In genomic region chr3:141360888-141361598, GRCh38 we compare ENCODE assay signal across 8 cellular contexts. TPM values are rescaled to one million over a fixed set of nuclear protein-coding genes. Genes with fewer than 3 reads are reported as not detected.
DNase-seq lines count a peak whose midpoint lies in the region; ATAC-seq and TF ChIP-seq lines count a peak whose summit lies in the region.

No MANE protein-coding gene starts in this region.

- no peaks in the 10 kb centered on the region for H3K36me3 ChIP-seq in lower lobe of right lung
- H3K36me3 ChIP-seq in transverse colon: no peaks in the 10 kb centered on the region

- no peak for TF ChIP-seq POLR2A in transverse colon (IDR thresholded peaks at IDR 0.05)

- 13 to 15% methylated on average over 6 of the region's 6 CpGs for WGBS in transverse colon (ENCODE audit: low coverage in 1 of 2), 2 donors

- peak overlapping the region; percentile 37 for H3K27ac ChIP-seq in lower lobe of right lung
- H3K27ac ChIP-seq in transverse colon: peak overlapping the region; percentile 46 to 71 (median 68)

- H3K4me3 ChIP-seq in lower lobe of right lung (peak overlapping the region; percentile 20), transverse colon (peak overlapping the region in 1 of 4 donors; percentile 25)

- no peaks in the 10 kb centered on the region for H3K27me3 ChIP-seq in lower lobe of right lung (ENCODE audit: low read depth)
- no peaks in the 10 kb centered on the region for H3K27me3 ChIP-seq in transverse colon

- H3K9me3 ChIP-seq in lower lobe of right lung: no peaks in the 10 kb centered on the region
- H3K9me3 ChIP-seq in transverse colon: no peaks in the 10 kb centered on the region

- intact Hi-C loops in lower lobe of right lung (cut with DNase I) (loop anchor here (10.0 kb wide), 1 partner anchor 64 kb away; no protein-coding TSS in a partner anchor), transverse colon (cut with DNase I; ENCODE audit: low total_unique reads) (loop anchor here (5.0 kb wide), 1 partner anchor 49 kb away; no protein-coding TSS in a partner anchor)

- TF ChIP-seq CTCF in lower lobe of right lung (IDR thresholded peaks at IDR 0.05): peak; percentile 86
- peak; percentile 64 to 90 (median 72) for TF ChIP-seq CTCF in transverse colon (IDR thresholded peaks at IDR 0.05)

- ATAC-seq in GM19035 (IDR thresholded peaks at IDR 0.05; ENCODE audit: unreplicated experiment): peak; percentile 66
- ATAC-seq in lower lobe of right lung: peak; percentile 92 to 97

- in situ Hi-C loops in Caki2 (cut with HindIII; ENCODE audit: low pct_unique_long_range_greater_than_20kb, low sequenced_read_pairs): no loop called here
- in situ Hi-C loops in transverse colon (cut with MboI; ENCODE audit: low pct_ligation_motif_present in 1 of 4, low pct_unique_long_range_greater_than_20kb in 1 of 4, low sequenced_read_pairs in 3 of 4): loop anchor here in 2 of 4 donors (5.0 to 25.0 kb wide), 3 partner anchors 81 to 201 kb away; no protein-coding TSS in a partner anchor

- TF ChIP-seq EP300 in transverse colon (IDR thresholded peaks at IDR 0.05; ENCODE audit: low read depth): no peak

- H3K4me1 ChIP-seq in lower lobe of right lung (peaks cover 15% of the 10 kb centered on the region), transverse colon (peaks cover 3 to 27% (median 12%) of the 10 kb centered on the region in 4 donors)

- DNase-seq in Caki2 (ENCODE audit: low read depth) (peak; percentile 90), HuH-7 (ENCODE audit: low spot score) (peak; percentile 31), RPMI8226 (peak; percentile 70), dermis blood vessel endothelial cell (peak; percentile 86), lower lobe of right lung (no peak), transverse colon (no peak)
- no peak for DNase-seq in stimulated activated CD4-positive, alpha-beta T cell treated with anti-CD3 and anti-CD28 coated beads, Interleukin-1b, Interleukin-23, amount 100 ng/mL, for 48 hours

RNA-seq across cellular contexts. Expression of gene ZBTB38, which starts 7.3 kb away (rescaled TPM):
- 23.6 and 38.7 TPM in 2 replicates for total RNA-seq in Caki2 (2014; rRNA removed; shearing (Covaris generic); ENCODE audit: low replicate concordance)
- total RNA-seq in dermis blood vessel endothelial cell (92.4 and 113 TPM in 2 replicates), lower lobe of right lung (89.6 TPM), transverse colon (100 to 1,000 TPM in 3 of 4 donors, 10 to 100 TPM in 1; 71.8 to 182 (median 169) TPM)

Comparison
In these comparisons a context has a peak if more than half of its experiments do, and no peak if none do; other contexts are left out.
1. DNase-seq: peak in Caki2 (single experiment), HuH-7 (single experiment), RPMI8226 (single experiment) and dermis blood vessel endothelial cell (single experiment); none in lower lobe of right lung (single experiment), transverse colon (single experiment) and stimulated activated CD4-positive, alpha-beta T cell treated with anti-CD3 and anti-CD28 coated beads, Interleukin-1b, Interleukin-23, amount 100 ng/mL, for 48 hours (single experiment).